In genomic region chr12:69630191-69630590, GRCh38 we compare ENCODE assay signal across 15 cellular contexts. TPM values are rescaled to one million over a fixed set of nuclear protein-coding genes. Genes with fewer than 3 reads are reported as not detected.
DNase-seq lines count a peak whose midpoint lies in the region; ATAC-seq and TF ChIP-seq lines count a peak whose summit lies in the region.
"Had no signal": no experiment of that assay in that cellular context is flagged by ENCODE, and none has a peak within 500 bp of the region (broad histone marks: within the 10 kb centered on the region; RNA-seq: fewer than 3 reads in every experiment).

No MANE protein-coding gene starts in this region.

- H3K27me3 ChIP-seq in KMS-11 (ENCODE audit: insufficient read depth, low read depth): no peaks in the 10 kb centered on the region
- H3K27me3 ChIP-seq in upper lobe of right lung: no peaks in the 10 kb centered on the region
- H3K27me3 ChIP-seq: ascending aorta, uterus had no signal

- H3K4me3 ChIP-seq in KMS-11 (IDR thresholded peaks at IDR 0.05; ENCODE audit: insufficient read depth, low read depth, low read length) (no peak overlapping the region), WI38 (ENCODE audit: low read depth, low read length) (no peak overlapping the region), upper lobe of right lung (no peak overlapping the region)
- H3K4me3 ChIP-seq: ascending aorta, uterus had no signal

- H3K9me3 ChIP-seq in upper lobe of right lung: no peaks in the 10 kb centered on the region
- H3K9me3 ChIP-seq: ascending aorta, uterus had no signal

- no peak overlapping the region for H2AFZ ChIP-seq in KMS-11 (ENCODE audit: low read depth)

- no peak overlapping the region for H3K4me2 ChIP-seq in KMS-11

- no peak overlapping the region for H3K27ac ChIP-seq in KMS-11
- H3K27ac ChIP-seq in upper lobe of right lung: no peak overlapping the region
- H3K27ac ChIP-seq: ascending aorta, uterus had no signal

- intact Hi-C loops in upper lobe of right lung (cut with DNase I): no loop called here

- ATAC-seq in upper lobe of right lung: no peak
- ATAC-seq: right cardiac atrium had no signal

- H3K9ac ChIP-seq in KMS-11: no peak overlapping the region

- TF ChIP-seq CTCF in KMS-11 (conservative IDR thresholded peaks at IDR 0.05; ENCODE audit: low read depth, low read length): peak; percentile 49
- peak; percentile 30 for TF ChIP-seq CTCF in WI38 (IDR thresholded peaks at IDR 0.05; ENCODE audit: low read depth, low read length)
- no peak for TF ChIP-seq CTCF in GM10266 (IDR thresholded peaks at IDR 0.05; ENCODE audit: control insufficient read depth, insufficient read depth, low read depth, missing control alignments)
- no peak for TF ChIP-seq CTCF in upper lobe of right lung (IDR thresholded peaks at IDR 0.05)

- H3K79me2 ChIP-seq in KMS-11 (ENCODE audit: insufficient read depth, low read depth): no peaks in the 10 kb centered on the region

- H3K4me1 ChIP-seq in KMS-11 (ENCODE audit: low read depth, poor library complexity, severe bottlenecking) (no peaks in the 10 kb centered on the region), upper lobe of right lung (no peaks in the 10 kb centered on the region)
- H3K4me1 ChIP-seq: ascending aorta, uterus had no signal

- no peaks in the 10 kb centered on the region for H4K20me1 ChIP-seq in KMS-11 (ENCODE audit: insufficient read depth)

- DNase-seq in DMS53 treated with DMSO at 0.1 percent for 48 hours (lab: John Stamatoyannopoulos, UW; ENCODE audit: unreplicated experiment): peak; percentile 13
- peak; percentile 29 for DNase-seq in kidney tubule cell (ENCODE audit: low spot score)
- no peak for DNase-seq in GM10266 (ENCODE audit: extremely low spot score)
- no peak for DNase-seq in upper lobe of right lung
- DNase-seq in NCI-H226: no peak
- DNase-seq in cerebellar cortex (ENCODE audit: low spot score): no peak
- DNase-seq: NCI-H2107, right cardiac atrium, uterus had no signal

- H3K36me3 ChIP-seq in KMS-11 (ENCODE audit: insufficient read depth) (no peaks in the 10 kb centered on the region), upper lobe of right lung (no peaks in the 10 kb centered on the region)
- H3K36me3 ChIP-seq: ascending aorta, uterus had no signal

RNA-seq across cellular contexts. Expression of gene LRRC10, which starts 19.5 kb away (rescaled TPM):
- not detected for total RNA-seq in upper lobe of right lung
- total RNA-seq: ascending aorta, Daoy, frontal cortex, lung microvascular endothelial cell, uterus had no signal

RNA-seq across cellular contexts. Expression of gene CCT2, which starts 44.9 kb away (rescaled TPM):
- 90.8 TPM for total RNA-seq in upper lobe of right lung

Comparison
In these comparisons a context has a peak if more than half of its experiments do, and no peak if none do; other contexts are left out.
1. DNase-seq: peak in DMS53 treated with DMSO at 0.1 percent for 48 hours (single experiment) and kidney tubule cell (single experiment); none in GM10266 (single experiment), upper lobe of right lung (single experiment), NCI-H226 (single experiment) and cerebellar cortex (single experiment).
2. CTCF ChIP-seq: peak in KMS-11 (single experiment) and WI38 (single experiment); none in GM10266 (single experiment) and upper lobe of right lung (single experiment).